8 cellular contexts compared by ENCODE assay signal in genomic region chr6:128520436-128521301, GRCh38. TPM values are rescaled to one million over a fixed set of nuclear protein-coding genes. Genes with fewer than 3 reads are reported as not detected.
DNase-seq lines count a peak whose midpoint lies in the region; ATAC-seq and TF ChIP-seq lines count a peak whose summit lies in the region.

Gene PTPRK, minus strand, starts transcription at chr6:128520599. Its CDS starts 241 bp downstream, at chr6:128520358.

- CTCF ChIA-PET in activated naive CD4-positive, alpha-beta T cell treated with anti-CD3 and anti-CD28 coated beads, Interleukin-2, amount 10 ng/mL, durations not matched to agents 7 days and 5 days (lab: Charles Lee), result interaction anchor here (2.0 kb wide), 1 partner anchor 665 kb away, joined by 6 read pairs; no protein-coding TSS in a partner anchor

- peak within 1 kb of the TSS; percentile 99 for H3K18ac ChIP-seq in neuronal stem cell (ENCODE audit: low read length)

- TF ChIP-seq POLR2A in gastroesophageal sphincter (IDR thresholded peaks at IDR 0.05), result peak; percentile 85 to 87

- H3K27me3 Mint-ChIP-seq in activated naive CD4-positive, alpha-beta T cell treated with anti-CD3 and anti-CD28 coated beads, Interleukin-2, amount 10 ng/mL, durations not matched to agents 7 days and 5 days, result peaks cover 54% of the 10 kb centered on the region

- DNase-seq in D341Med (ENCODE audit: low spot score) (peak; percentile 91), HS-27A (ENCODE audit: low read depth) (peak; percentile 84), RPMI8226 (peak; percentile 85), neuronal stem cell (ENCODE audit: low spot score) (peak; percentile 90)
- DNase-seq in activated naive CD4-positive, alpha-beta T cell treated with anti-CD3 and anti-CD28 coated beads, Interleukin-2, amount 10 ng/mL, durations not matched to agents 7 days and 5 days, result peak; percentile 93

- peak within 1 kb of the TSS; percentile 80 for H3K27ac Mint-ChIP-seq in activated naive CD4-positive, alpha-beta T cell treated with anti-CD3 and anti-CD28 coated beads, Interleukin-2, amount 10 ng/mL, durations not matched to agents 7 days and 5 days

- peak within 1 kb of the TSS; percentile 92 for H3K9ac ChIP-seq in neuronal stem cell (ENCODE audit: low read depth, low read length, poor library complexity)
- peak within 1 kb of the TSS; percentile 78 to 98 (median 86) for H3K9ac ChIP-seq in subcutaneous abdominal adipose tissue (ENCODE audit: low read length in 5 of 5)

- H3K36me3 Mint-ChIP-seq in activated naive CD4-positive, alpha-beta T cell treated with anti-CD3 and anti-CD28 coated beads, Interleukin-2, amount 10 ng/mL, durations not matched to agents 7 days and 5 days, result no peaks in the 10 kb centered on the region

- H2AFZ ChIP-seq in neuronal stem cell (ENCODE audit: low read length), result peak within 1 kb of the TSS; percentile 90

- peak within 1 kb of the TSS; percentile 90 for H3K23ac ChIP-seq in neuronal stem cell (ENCODE audit: low read depth, low read length, poor library complexity)

- peak within 1 kb of the TSS; percentile 85 for H3K4ac ChIP-seq in neuronal stem cell (ENCODE audit: low read length)

- TF ChIP-seq EP300 in gastroesophageal sphincter (IDR thresholded peaks at IDR 0.05), result no peak

- ATAC-seq in GM19468 (IDR thresholded peaks at IDR 0.05; ENCODE audit: extremely low read depth, unreplicated experiment) (peak; percentile 90), gastroesophageal sphincter (peak; percentile 95)

- peak within 1 kb of the TSS; percentile 78 to 89 for H3K4me3 ChIP-seq in gastroesophageal sphincter
- H3K4me3 ChIP-seq in neuronal stem cell (ENCODE audit: low read length in 2 of 2), result peak within 1 kb of the TSS; percentile 79 to 96
- H3K4me3 ChIP-seq in subcutaneous abdominal adipose tissue (ENCODE audit: low read depth in 1 of 5, low read length in 5 of 5), result peak within 1 kb of the TSS; percentile 77 to 95 (median 84)

- H3K14ac ChIP-seq in neuronal stem cell (ENCODE audit: low read length), result peak within 1 kb of the TSS; percentile 94

- H2BK5ac ChIP-seq in neuronal stem cell (ENCODE audit: low read length), result peak within 1 kb of the TSS; percentile 96

- H3K27ac ChIP-seq in gastroesophageal sphincter (peak within 1 kb of the TSS; percentile 89 to 97 (median 96)), neuronal stem cell (replicated peaks; ENCODE audit: low read length) (peak within 1 kb of the TSS; percentile 90), subcutaneous abdominal adipose tissue (ENCODE audit: low read depth, low read length) (peak within 1 kb of the TSS; percentile 93)

- no peaks in the 10 kb centered on the region for H3K27me3 ChIP-seq in gastroesophageal sphincter
- H3K27me3 ChIP-seq in neuronal stem cell (ENCODE audit: control insufficient read depth in 3 of 3, insufficient read depth in 3 of 3, low read depth in 1 of 3, low read length in 3 of 3), result no peaks in the 10 kb centered on the region
- no peaks in the 10 kb centered on the region for H3K27me3 ChIP-seq in subcutaneous abdominal adipose tissue (ENCODE audit: control insufficient read depth in 5 of 5, insufficient read depth in 4 of 5, low read length in 5 of 5)

- peaks cover 0 to 38% (median 13%) of the 10 kb centered on the region in 3 donors for H3K4me1 ChIP-seq in gastroesophageal sphincter
- H3K4me1 ChIP-seq in neuronal stem cell (ENCODE audit: control insufficient read depth in 2 of 2, insufficient read depth in 1 of 2, low read depth in 1 of 2, low read length in 2 of 2), result peaks cover 2 to 20% of the 10 kb centered on the region in 2 donors
- peaks cover 0 to 26% (median 17%) of the 10 kb centered on the region in 5 donors for H3K4me1 ChIP-seq in subcutaneous abdominal adipose tissue (ENCODE audit: control insufficient read depth in 5 of 5, insufficient read depth in 5 of 5, low read length in 5 of 5)

- no peaks in the 10 kb centered on the region for H3K9me3 ChIP-seq in gastroesophageal sphincter
- no peaks in the 10 kb centered on the region for H3K9me3 ChIP-seq in neuronal stem cell (replicated peaks in 1 of 2; ENCODE audit: control insufficient read depth in 2 of 2, insufficient read depth in 1 of 2, low read depth in 1 of 2, low read length in 2 of 2)
- H3K9me3 ChIP-seq in subcutaneous abdominal adipose tissue (ENCODE audit: control insufficient read depth in 5 of 5, low read length in 5 of 5), result no peaks in the 10 kb centered on the region

- peak within 1 kb of the TSS; percentile 89 for H3K4me2 ChIP-seq in neuronal stem cell (ENCODE audit: insufficient read depth, low read length, poor library complexity, severe bottlenecking)

- H3K79me1 ChIP-seq in neuronal stem cell (ENCODE audit: low read depth, low read length), result no peaks in the 10 kb centered on the region

- no peaks in the 10 kb centered on the region for H3K9me3 Mint-ChIP-seq in activated naive CD4-positive, alpha-beta T cell treated with anti-CD3 and anti-CD28 coated beads, Interleukin-2, amount 10 ng/mL, durations not matched to agents 7 days and 5 days

- no peak within 1 kb of the TSS for H4K8ac ChIP-seq in neuronal stem cell (ENCODE audit: low read depth, low read length)

- H3K4me3 Mint-ChIP-seq in activated naive CD4-positive, alpha-beta T cell treated with anti-CD3 and anti-CD28 coated beads, Interleukin-2, amount 10 ng/mL, durations not matched to agents 7 days and 5 days, result peak within 1 kb of the TSS; percentile 89

- H2BK15ac ChIP-seq in neuronal stem cell (ENCODE audit: low read length), result peak within 1 kb of the TSS; percentile 95

- WGBS in gastroesophageal sphincter (ENCODE audit: low coverage in 1 of 2), 2 donors, result 0 to 2% methylated on average over 5 to 8 of the region's 85 CpGs
- WGBS in neuronal stem cell (ENCODE audit: extremely low coverage in 2 of 2, insufficient read length in 2 of 2, insufficient replicate concordance in 1 of 2), 2 donors, result no CpG with 5 or more reads among the region's 85 CpGs

- H3K36me3 ChIP-seq in gastroesophageal sphincter (no peaks in the 10 kb centered on the region), neuronal stem cell (replicated peaks in 1 of 2; ENCODE audit: control insufficient read depth in 2 of 2, insufficient read depth in 2 of 2, low read length in 2 of 2) (no peaks in the 10 kb centered on the region), subcutaneous abdominal adipose tissue (ENCODE audit: control insufficient read depth in 5 of 5, insufficient read depth in 5 of 5, low read length in 5 of 5) (no peaks in the 10 kb centered on the region)

- no peak within 1 kb of the TSS for H4K91ac ChIP-seq in neuronal stem cell (ENCODE audit: low read depth, low read length, poor library complexity)

- peak within 1 kb of the TSS; percentile 81 for H2BK12ac ChIP-seq in neuronal stem cell (ENCODE audit: low read length)

- H3K4me1 Mint-ChIP-seq in activated naive CD4-positive, alpha-beta T cell treated with anti-CD3 and anti-CD28 coated beads, Interleukin-2, amount 10 ng/mL, durations not matched to agents 7 days and 5 days, result peaks cover 19% of the 10 kb centered on the region

- H2BK120ac ChIP-seq in neuronal stem cell (ENCODE audit: low read depth, low read length), result peak within 1 kb of the TSS; percentile 98

- peak; percentile 23 to 87 (median 81) for TF ChIP-seq CTCF in gastroesophageal sphincter (IDR thresholded peaks at IDR 0.05)

- peak within 1 kb of the TSS; percentile 25 for H2AK5ac ChIP-seq in neuronal stem cell (ENCODE audit: low read depth, low read length)

RNA-seq across cellular contexts. Expression of gene PTPRK, which starts in this region (rescaled TPM):
- total RNA-seq in gastroesophageal sphincter, result 10 to 100 TPM; 42.0 to 47.6 (median 45.8) TPM
- 17.7 TPM for polyA plus RNA-seq in neuronal stem cell (2013, experiment 1 of 2)
- polyA plus RNA-seq in neuronal stem cell (2013, experiment 2 of 2), result 16.8 TPM

Comparison
In these comparisons a context has a peak if more than half of its experiments do, and no peak if none do; other contexts are left out.
1. Peak in every context shown above with its lines: DNase-seq, ATAC-seq, H3K4me3 ChIP-seq and H3K27ac ChIP-seq.